3 cellular contexts compared by ENCODE assay signal in genomic region chr12:20629414-20630156, GRCh38.
A peak's percentile ranks its signal among the peaks of the same experiment; 100 is the strongest.
TF ChIP-seq lines count a peak whose summit lies in the region.

No MANE protein-coding gene starts in this region.

TF ChIP-seq in A549, 52 proteins besides CTCF, POLR2A, EP300 and RAD21 (continued from another document):
- TF ChIP-seq USF2 (IDR thresholded peaks at IDR 0.05) (0 out of 2 replicates have a peak, but pooled peaks have one; percentile 33), GATA3 (IDR thresholded peaks at IDR 0.05; ENCODE audit: borderline replicate concordance) (peak; percentile 59), MAFK (IDR thresholded peaks at IDR 0.05; ENCODE audit: partially characterized antibody) (peak; percentile 93), FOSL2 (IDR thresholded peaks at IDR 0.05) (no peak), FOSL2 (CRISPR knock-in tag; IDR thresholded peaks at IDR 0.05) (peak; percentile 73), E2F6 (IDR thresholded peaks at IDR 0.05; ENCODE audit: borderline replicate concordance, low read depth) (peak; percentile 70; the same call in 1 of the 2 replicates), NPAS2 (CRISPR knock-in tag; IDR thresholded peaks at IDR 0.05; ENCODE audit: borderline replicate concordance) (no peak), HOXB13 (CRISPR knock-in tag; IDR thresholded peaks at IDR 0.05; ENCODE audit: low read depth) (peak; percentile 48; the same call in 1 of the 2 replicates), MAX (IDR thresholded peaks at IDR 0.05) (peak; percentile 94), HOXA7 (CRISPR knock-in tag; IDR thresholded peaks at IDR 0.05) (no peak), CBX2 (IDR thresholded peaks at IDR 0.05; ENCODE audit: borderline replicate concordance, low read depth) (no peak), POLR2AphosphoS2 (conservative IDR thresholded peaks at IDR 0.05; ENCODE audit: low read length) (no peak)

TF ChIP-seq in endothelial cell of umbilical vein, 7 proteins besides CTCF, POLR2A, EP300 and RAD21 (continued from another document):
- TF ChIP-seq MYC (IDR thresholded peaks at IDR 0.05; ENCODE audit: low read depth, low read length) (no peak), EZH2 (IDR thresholded peaks at IDR 0.05; ENCODE audit: borderline replicate concordance, low read depth, low read length, severe bottlenecking) (no peak), JUN (IDR thresholded peaks at IDR 0.05; ENCODE audit: borderline replicate concordance, insufficient read depth, insufficient read length, low read depth) (no peak)

TF ChIP-seq in HepG2, 621 proteins besides CTCF, POLR2A, EP300 and RAD21 (continued from another document and continues in another):
- TF ChIP-seq PAXIP1 (CRISPR knock-in tag; conservative IDR thresholded peaks at IDR 0.05) (peak; percentile 89), RBFOX2 (IDR thresholded peaks at IDR 0.05; ENCODE audit: low read depth, low read length) (peak; percentile 18; the same call in 1 of the 2 replicates), ASH2L (IDR thresholded peaks at IDR 0.05; ENCODE audit: insufficient read length, low read depth, low read length) (peak; percentile 90), SRSF1 (optimal IDR thresholded peaks at IDR 0.05; ENCODE audit: low read depth, low read length) (no peak), MLX (CRISPR knock-in tag; IDR thresholded peaks at IDR 0.05) (no peak), ZNF710 (CRISPR knock-in tag; IDR thresholded peaks at IDR 0.05; ENCODE audit: borderline replicate concordance) (peak; percentile 23; the same call in 1 of the 2 replicates), NR1H2 (CRISPR knock-in tag; IDR thresholded peaks at IDR 0.05; ENCODE audit: borderline replicate concordance, low read depth) (no peak), ZNF362 (CRISPR knock-in tag; IDR thresholded peaks at IDR 0.05; ENCODE audit: borderline replicate concordance) (peak; percentile 62; the same call in 1 of the 2 replicates), ZNF34 (CRISPR knock-in tag; IDR thresholded peaks at IDR 0.05; ENCODE audit: borderline replicate concordance) (no peak), HOXA5 (CRISPR knock-in tag; IDR thresholded peaks at IDR 0.05) (peak; percentile 42; the same call in 1 of the 2 replicates), NFATC3 (CRISPR knock-in tag; IDR thresholded peaks at IDR 0.05) (no peak), FOXP4 (CRISPR knock-in tag; IDR thresholded peaks at IDR 0.05) (peak; percentile 76), MTF1 (CRISPR knock-in tag; IDR thresholded peaks at IDR 0.05) (no peak), USF2 (IDR thresholded peaks at IDR 0.05; ENCODE audit: low read depth, low read length) (no peak), USF2 (CRISPR knock-in tag; IDR thresholded peaks at IDR 0.05; ENCODE audit: borderline replicate concordance) (peak; percentile 52; the same call in 1 of the 2 replicates), PRMT3 (CRISPR knock-in tag; IDR thresholded peaks at IDR 0.05; ENCODE audit: borderline replicate concordance, low read depth) (no peak), ONECUT2 (CRISPR knock-in tag; IDR thresholded peaks at IDR 0.05) (peak; percentile 15; the same call in 1 of the 2 replicates), BRD4 (CRISPR knock-in tag; IDR thresholded peaks at IDR 0.05) (0 out of 2 replicates have a peak, but pooled peaks have one; percentile 61), ZKSCAN5 (CRISPR knock-in tag; IDR thresholded peaks at IDR 0.05) (peak; percentile 89), CREB1 (IDR thresholded peaks at IDR 0.05) (no peak), CREB1 (CRISPR knock-in tag; IDR thresholded peaks at IDR 0.05) (peak; percentile 50; the same call in 1 of the 2 replicates), ZNF17 (CRISPR knock-in tag; IDR thresholded peaks at IDR 0.05) (no peak), POLR2G (IDR thresholded peaks at IDR 0.05; ENCODE audit: low read depth, low read length) (peak; percentile 50; the same call in 1 of the 2 replicates)
- TF ChIP-seq, protein P1, sequence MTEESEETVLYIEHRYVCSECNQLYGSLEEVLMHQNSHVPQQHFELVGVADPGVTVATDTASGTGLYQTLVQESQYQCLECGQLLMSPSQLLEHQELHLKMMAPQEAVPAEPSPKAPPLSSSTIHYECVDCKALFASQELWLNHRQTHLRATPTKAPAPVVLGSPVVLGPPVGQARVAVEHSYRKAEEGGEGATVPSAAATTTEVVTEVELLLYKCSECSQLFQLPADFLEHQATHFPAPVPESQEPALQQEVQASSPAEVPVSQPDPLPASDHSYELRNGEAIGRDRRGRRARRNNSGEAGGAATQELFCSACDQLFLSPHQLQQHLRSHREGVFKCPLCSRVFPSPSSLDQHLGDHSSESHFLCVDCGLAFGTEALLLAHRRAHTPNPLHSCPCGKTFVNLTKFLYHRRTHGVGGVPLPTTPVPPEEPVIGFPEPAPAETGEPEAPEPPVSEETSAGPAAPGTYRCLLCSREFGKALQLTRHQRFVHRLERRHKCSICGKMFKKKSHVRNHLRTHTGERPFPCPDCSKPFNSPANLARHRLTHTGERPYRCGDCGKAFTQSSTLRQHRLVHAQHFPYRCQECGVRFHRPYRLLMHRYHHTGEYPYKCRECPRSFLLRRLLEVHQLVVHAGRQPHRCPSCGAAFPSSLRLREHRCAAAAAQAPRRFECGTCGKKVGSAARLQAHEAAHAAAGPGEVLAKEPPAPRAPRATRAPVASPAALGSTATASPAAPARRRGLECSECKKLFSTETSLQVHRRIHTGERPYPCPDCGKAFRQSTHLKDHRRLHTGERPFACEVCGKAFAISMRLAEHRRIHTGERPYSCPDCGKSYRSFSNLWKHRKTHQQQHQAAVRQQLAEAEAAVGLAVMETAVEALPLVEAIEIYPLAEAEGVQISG (CRISPR knock-in tag; IDR thresholded peaks at IDR 0.05) = 0 out of 2 replicates have a peak, but pooled peaks have one; percentile 25
- TF ChIP-seq, protein P2, sequence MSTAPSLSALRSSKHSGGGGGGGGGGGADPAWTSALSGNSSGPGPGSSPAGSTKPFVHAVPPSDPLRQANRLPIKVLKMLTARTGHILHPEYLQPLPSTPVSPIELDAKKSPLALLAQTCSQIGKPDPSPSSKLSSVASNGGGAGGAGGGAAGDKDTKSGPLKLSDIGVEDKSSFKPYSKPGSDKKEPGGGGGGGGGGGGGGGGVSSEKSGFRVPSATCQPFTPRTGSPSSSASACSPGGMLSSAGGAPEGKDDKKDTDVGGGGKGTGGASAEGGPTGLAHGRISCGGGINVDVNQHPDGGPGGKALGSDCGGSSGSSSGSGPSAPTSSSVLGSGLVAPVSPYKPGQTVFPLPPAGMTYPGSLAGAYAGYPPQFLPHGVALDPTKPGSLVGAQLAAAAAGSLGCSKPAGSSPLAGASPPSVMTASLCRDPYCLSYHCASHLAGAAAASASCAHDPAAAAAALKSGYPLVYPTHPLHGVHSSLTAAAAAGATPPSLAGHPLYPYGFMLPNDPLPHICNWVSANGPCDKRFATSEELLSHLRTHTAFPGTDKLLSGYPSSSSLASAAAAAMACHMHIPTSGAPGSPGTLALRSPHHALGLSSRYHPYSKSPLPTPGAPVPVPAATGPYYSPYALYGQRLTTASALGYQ (CRISPR knock-in tag; IDR thresholded peaks at IDR 0.05) = 0 out of 2 replicates have a peak, but pooled peaks have one; percentile 22
- TF ChIP-seq, protein P3, sequence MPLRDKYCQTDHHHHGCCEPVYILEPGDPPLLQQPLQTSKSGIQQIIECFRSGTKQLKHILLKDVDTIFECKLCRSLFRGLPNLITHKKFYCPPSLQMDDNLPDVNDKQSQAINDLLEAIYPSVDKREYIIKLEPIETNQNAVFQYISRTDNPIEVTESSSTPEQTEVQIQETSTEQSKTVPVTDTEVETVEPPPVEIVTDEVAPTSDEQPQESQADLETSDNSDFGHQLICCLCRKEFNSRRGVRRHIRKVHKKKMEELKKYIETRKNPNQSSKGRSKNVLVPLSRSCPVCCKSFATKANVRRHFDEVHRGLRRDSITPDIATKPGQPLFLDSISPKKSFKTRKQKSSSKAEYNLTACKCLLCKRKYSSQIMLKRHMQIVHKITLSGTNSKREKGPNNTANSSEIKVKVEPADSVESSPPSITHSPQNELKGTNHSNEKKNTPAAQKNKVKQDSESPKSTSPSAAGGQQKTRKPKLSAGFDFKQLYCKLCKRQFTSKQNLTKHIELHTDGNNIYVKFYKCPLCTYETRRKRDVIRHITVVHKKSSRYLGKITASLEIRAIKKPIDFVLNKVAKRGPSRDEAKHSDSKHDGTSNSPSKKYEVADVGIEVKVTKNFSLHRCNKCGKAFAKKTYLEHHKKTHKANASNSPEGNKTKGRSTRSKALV (CRISPR knock-in tag; IDR thresholded peaks at IDR 0.05) = peak; percentile 60; the same call in 1 of the 2 replicates
